11 cellular contexts compared by ENCODE assay signal in genomic region chr16:69113216-69113615, GRCh38.
"Had no signal": no experiment of that assay in that cellular context is flagged by ENCODE, and none has a peak within 500 bp of the region (broad histone marks: within the 10 kb centered on the region; RNA-seq: fewer than 3 reads in every experiment).

No MANE protein-coding gene starts in this region.

- H3K27me3 ChIP-seq: neural progenitor cell, ovary, suprapubic skin, vagina had no signal

- H3K27ac Mint-ChIP-seq: activated CD4-positive, alpha-beta T cell treated with anti-CD3 and anti-CD28 coated beads, Interleukin-2, amount 10 ng/mL, durations not matched to agents 24 days and 14 days; activated naive CD4-positive, alpha-beta T cell treated with anti-CD3 and anti-CD28 coated beads, Interleukin-2, amount 50 U/mL, for 72 hours; naive thymus-derived CD4-positive, alpha-beta T cell; neural progenitor cell; stimulated activated naive CD8-positive, alpha-beta T cell treated with anti-CD3 and anti-CD28 coated beads, Interleukin-15, Interleukin-2, amounts not matched to agents 100 ng/mL and 50 ng/mL, for 24 hours had no signal

- H3K4me3 Mint-ChIP-seq: activated CD4-positive, alpha-beta T cell treated with anti-CD3 and anti-CD28 coated beads, Interleukin-2, amount 10 ng/mL, durations not matched to agents 24 days and 14 days; effector memory CD8-positive, alpha-beta T cell; naive thymus-derived CD4-positive, alpha-beta T cell; neural progenitor cell; stimulated activated naive CD8-positive, alpha-beta T cell treated with anti-CD3 and anti-CD28 coated beads, Interleukin-15, Interleukin-2, amounts not matched to agents 100 ng/mL and 50 ng/mL, for 24 hours had no signal

- H3K4me3 ChIP-seq: neural progenitor cell, ovary, suprapubic skin, transverse colon, vagina had no signal

- H3K9me3 ChIP-seq: ovary, suprapubic skin, transverse colon, vagina had no signal

- H3K36me3 ChIP-seq: neural progenitor cell, ovary had no signal

- DNase-seq: amniotic stem cell had no signal

- H3K4me2 ChIP-seq: neural progenitor cell had no signal

- H2AFZ ChIP-seq: neural progenitor cell had no signal

- H3K9ac ChIP-seq: neural progenitor cell had no signal

- H3K9me3 Mint-ChIP-seq: activated CD4-positive, alpha-beta T cell treated with anti-CD3 and anti-CD28 coated beads, Interleukin-2, amount 10 ng/mL, durations not matched to agents 24 days and 14 days; activated naive CD4-positive, alpha-beta T cell treated with anti-CD3 and anti-CD28 coated beads, Interleukin-2, amount 50 U/mL, for 72 hours; effector memory CD8-positive, alpha-beta T cell; naive thymus-derived CD4-positive, alpha-beta T cell; neural progenitor cell; stimulated activated naive CD8-positive, alpha-beta T cell treated with anti-CD3 and anti-CD28 coated beads, Interleukin-15, Interleukin-2, amounts not matched to agents 100 ng/mL and 50 ng/mL, for 24 hours had no signal

- H3K27ac ChIP-seq: neural progenitor cell, ovary, suprapubic skin, transverse colon, vagina had no signal
